In the genomic region with DNA sequence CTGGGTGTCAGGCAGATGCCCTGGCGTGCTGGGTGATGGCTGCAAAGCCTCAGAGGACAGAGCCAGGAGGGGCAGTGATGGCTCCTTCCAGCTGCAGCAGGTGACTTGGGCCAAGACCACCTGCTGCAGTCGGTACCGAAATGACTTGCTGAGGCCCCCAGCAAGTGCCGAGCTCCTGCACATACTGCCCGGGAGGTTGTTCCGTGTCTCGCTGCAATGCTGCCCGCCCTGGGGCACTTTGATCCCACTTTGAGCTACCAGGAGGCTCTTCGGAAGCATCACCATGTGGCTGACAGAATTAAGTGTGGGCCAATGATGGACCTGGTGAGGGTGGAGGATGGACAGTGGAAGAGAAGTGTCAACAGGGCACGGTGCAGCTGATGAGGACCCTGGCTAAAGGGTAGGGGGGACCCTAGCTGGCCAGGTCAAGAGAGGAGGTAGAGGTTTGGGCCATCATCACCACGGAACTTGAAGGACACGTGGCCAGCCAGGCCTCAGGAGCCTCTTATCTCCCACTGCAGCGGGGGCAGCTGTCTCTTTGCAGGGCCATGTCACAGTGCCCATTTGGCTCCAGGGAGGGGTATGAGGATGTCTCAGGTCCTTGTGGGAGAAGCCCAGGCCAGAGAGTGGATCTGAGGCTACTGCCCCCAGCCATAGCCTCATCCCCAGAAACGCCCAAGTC, we compare ENCODE assay signal across 23 cellular contexts.
"Had no signal": no experiment of that assay in that cellular context is flagged by ENCODE, and none has a peak within 500 bp of the region (broad histone marks: within the 10 kb centered on the region; RNA-seq: fewer than 3 reads in every experiment).

No MANE protein-coding gene starts in this region.

- H3K9ac ChIP-seq: parathyroid adenoma had no signal

- H3K27ac ChIP-seq: epithelial cell of prostate, gastrocnemius medialis, parathyroid adenoma, right atrium auricular region, sigmoid colon, testis, tibial artery, upper lobe of left lung had no signal

- DNase-seq: cortex of kidney; effector CD4-positive, alpha-beta T cell; foreskin fibroblast; gastrocnemius medialis; kidney; mucosa of descending colon; naive B cell; sigmoid colon; stimulated activated CD4-positive, alpha-beta T cell treated with anti-CD3 and anti-CD28 coated beads, Interleukin-2, amount 100 ng/mL, for 24 hours; stimulated activated CD4-positive, alpha-beta T cell treated with anti-CD3 and anti-CD28 coated beads, Interleukin-4, amount 100 ng/mL, for 24 hours; stimulated activated naive CD4-positive, alpha-beta T cell treated with Interleukin-2 at 50 U/mL for 16 hours; substantia nigra; testis had no signal

- H3K9me3 ChIP-seq: gastrocnemius medialis, testis had no signal

- H3K4me1 ChIP-seq: gastrocnemius medialis, parathyroid adenoma, right atrium auricular region, sigmoid colon, testis, tibial artery, upper lobe of left lung had no signal

- H2AFZ ChIP-seq: parathyroid adenoma had no signal

- H3K27me3 ChIP-seq: gastrocnemius medialis, right atrium auricular region, sigmoid colon, testis, upper lobe of left lung had no signal

- H3K4me3 ChIP-seq: gastrocnemius medialis, lung, mucosa of descending colon, right atrium auricular region, sigmoid colon, testis, tibial artery, upper lobe of left lung had no signal

- ATAC-seq: esophagus mucosa; gastrocnemius medialis; left lobe of liver; mucosa of descending colon; natural killer cell treated with Interleukin-12 subunit alpha and Interleukin-12 subunit beta and Interleukin-15 and Interleukin-18, amount 100 ng/mL, for 72 hours; stimulated activated effector memory CD8-positive, alpha-beta T cell treated with anti-CD3 and anti-CD28 coated beads, Interleukin-12 subunit alpha, Interleukin-12 subunit beta, amount 100 ng/mL, for 72 hours had no signal

- H3K36me3 ChIP-seq: gastrocnemius medialis, right atrium auricular region, sigmoid colon, tibial artery, upper lobe of left lung had no signal
